13 cellular contexts compared by ENCODE assay signal in genomic region chr12:110744697-110745264, GRCh38.
DNase-seq lines count a peak whose midpoint lies in the region; ATAC-seq and TF ChIP-seq lines count a peak whose summit lies in the region.
"Had no signal": no experiment of that assay in that cellular context is flagged by ENCODE, and none has a peak within 500 bp of the region (broad histone marks: within the 10 kb centered on the region; RNA-seq: fewer than 3 reads in every experiment).

No MANE protein-coding gene starts in this region.

- ATAC-seq in memory B cell (ENCODE audit: low read depth) (no peak), HG02870 (IDR thresholded peaks at IDR 0.05; ENCODE audit: unreplicated experiment) (no peak), GM21526 (IDR thresholded peaks at IDR 0.05; ENCODE audit: low FRiP score, unreplicated experiment) (no peak)

- in situ Hi-C loops in GM13976 (cut with MboI; ENCODE audit: low sequenced_read_pairs, unreplicated experiment), result no loop called here

- no peak for TF ChIP-seq CTCF in GM13976 (IDR thresholded peaks at IDR 0.05; ENCODE audit: borderline replicate concordance, control extremely low read depth, extremely low read depth, insufficient read depth, missing control alignments)

- H3K27me3 Mint-ChIP-seq in memory B cell, result no peaks in the 10 kb centered on the region
- H3K27me3 Mint-ChIP-seq: activated CD4-positive, alpha-beta memory T cell treated with anti-CD3 and anti-CD28 coated beads, Interleukin-2, amount 10 ng/mL, durations not matched to agents 7 days and 5 days had no signal

- DNase-seq in 8988T (peak; percentile 71), HUDEP-2 (lab: John Stamatoyannopoulos, UW; ENCODE audit: unreplicated experiment in 76 of 76) (peak in 43 of 76 experiments; percentile 2 to 58 (median 31)), astrocyte of the hippocampus (ENCODE audit: low read depth, low spot score) (peak; percentile 42), memory B cell (ENCODE audit: low spot score in 2 of 2) (no peak), GM13976 (ENCODE audit: low spot score) (no peak)
- DNase-seq in activated naive CD4-positive, alpha-beta T cell treated with anti-CD3 and anti-CD28 coated beads, Interleukin-2, amount 50 U/mL, for 16 hours, result no peak
- DNase-seq: activated CD4-positive, alpha-beta memory T cell treated with anti-CD3 and anti-CD28 coated beads, Interleukin-2, amount 10 ng/mL, durations not matched to agents 7 days and 5 days; BE2C; glutamatergic neuron; NCI-H1694 treated with DMSO at 0.1 percent for 48 hours; SHP77 treated with DMSO at 0.1 percent for 48 hours had no signal

- no peak overlapping the region for H3K4me3 Mint-ChIP-seq in memory B cell

- peaks cover 11% of the 10 kb centered on the region for H3K4me1 Mint-ChIP-seq in memory B cell

- peaks cover 5% of the 10 kb centered on the region for H3K36me3 Mint-ChIP-seq in memory B cell

- peak overlapping the region; percentile 20 for H3K27ac Mint-ChIP-seq in memory B cell
- H3K27ac Mint-ChIP-seq: activated CD4-positive, alpha-beta memory T cell treated with anti-CD3 and anti-CD28 coated beads, Interleukin-2, amount 10 ng/mL, durations not matched to agents 7 days and 5 days had no signal

- H3K9me3 Mint-ChIP-seq in memory B cell, result no peaks in the 10 kb centered on the region
- H3K9me3 Mint-ChIP-seq: activated CD4-positive, alpha-beta memory T cell treated with anti-CD3 and anti-CD28 coated beads, Interleukin-2, amount 10 ng/mL, durations not matched to agents 7 days and 5 days had no signal

Comparison
In these comparisons a context has a peak if more than half of its experiments do, and no peak if none do; other contexts are left out.
1. DNase-seq: peak in 8988T (single experiment), HUDEP-2 (43 of 76) and astrocyte of the hippocampus (single experiment); none in memory B cell (0 of 2), activated naive CD4-positive, alpha-beta T cell treated with anti-CD3 and anti-CD28 coated beads, Interleukin-2, amount 50 U/mL, for 16 hours (single experiment) and GM13976 (single experiment).